8 cellular contexts compared by ENCODE assay signal in genomic region chr22:31753005-31753633, GRCh38. TPM values are rescaled to one million over a fixed set of nuclear protein-coding genes. Genes with fewer than 3 reads are reported as not detected.
DNase-seq lines count a peak whose midpoint lies in the region; ATAC-seq lines count a peak whose summit lies in the region.

No MANE protein-coding gene starts in this region.

- ATAC-seq in HG02642 (IDR thresholded peaks at IDR 0.05; ENCODE audit: poor library complexity, unreplicated experiment): peak; percentile 6
- peak; percentile 25 for ATAC-seq in sciatic nerve

- intact Hi-C loops in sciatic nerve (cut with DNase I): no loop called here

- H3K9me3 ChIP-seq in adipocyte (ENCODE audit: control insufficient read depth, low read length): no peaks in the 10 kb centered on the region

- H3K36me3 ChIP-seq in adipocyte (ENCODE audit: control insufficient read depth, insufficient read depth, low read length, severe bottlenecking): peaks cover 3% of the 10 kb centered on the region

- H3K27me3 ChIP-seq in adipocyte (replicated peaks; ENCODE audit: control insufficient read depth, insufficient read depth, low read length): no peaks in the 10 kb centered on the region

- H3K4me1 ChIP-seq in adipocyte (ENCODE audit: control insufficient read depth, insufficient read depth, low read length): peaks cover 48% of the 10 kb centered on the region

- peak; percentile 75 for DNase-seq in NCI-H69 (lab: John Stamatoyannopoulos, UW)
- peak; percentile 29 for DNase-seq in adipocyte (ENCODE audit: low read depth)
- DNase-seq in hypothalamus (lab: John Stamatoyannopoulos, UW): peak in 38 of 51 donors; percentile 4 to 78 (median 22)
- peak; percentile 63 for DNase-seq in sciatic nerve (ENCODE audit: low spot score)
- no peak for DNase-seq in NCI-H1694 (lab: John Stamatoyannopoulos, UW)
- DNase-seq in activated gamma-delta T cell (lab: John Stamatoyannopoulos, UW): no peak

- H3K9ac ChIP-seq in adipocyte (ENCODE audit: low read length): peak overlapping the region; percentile 89

- H3K4me3 ChIP-seq in GM08714 (ENCODE audit: low read length) (peak overlapping the region; percentile 70; the same call in 1 of the 2 replicates), adipocyte (ENCODE audit: low read length) (peak overlapping the region; percentile 89)

RNA-seq across cellular contexts. Expression of gene DEPDC5, which starts 0.7 kb away (rescaled TPM):
- total RNA-seq in sciatic nerve: 43.1 TPM

RNA-seq across cellular contexts. Expression of gene PRR14L, which starts 3.2 kb away (rescaled TPM):
- total RNA-seq in sciatic nerve: 53.1 TPM

Comparison
In these comparisons a context has a peak if more than half of its experiments do, and no peak if none do; other contexts are left out.
1. DNase-seq: peak in NCI-H69 (single experiment), adipocyte (single experiment), hypothalamus (38 of 51) and sciatic nerve (single experiment); none in NCI-H1694 (single experiment) and activated gamma-delta T cell (single experiment).